Comparison of ENCODE assay signal across 8 cellular contexts in the genomic region with DNA sequence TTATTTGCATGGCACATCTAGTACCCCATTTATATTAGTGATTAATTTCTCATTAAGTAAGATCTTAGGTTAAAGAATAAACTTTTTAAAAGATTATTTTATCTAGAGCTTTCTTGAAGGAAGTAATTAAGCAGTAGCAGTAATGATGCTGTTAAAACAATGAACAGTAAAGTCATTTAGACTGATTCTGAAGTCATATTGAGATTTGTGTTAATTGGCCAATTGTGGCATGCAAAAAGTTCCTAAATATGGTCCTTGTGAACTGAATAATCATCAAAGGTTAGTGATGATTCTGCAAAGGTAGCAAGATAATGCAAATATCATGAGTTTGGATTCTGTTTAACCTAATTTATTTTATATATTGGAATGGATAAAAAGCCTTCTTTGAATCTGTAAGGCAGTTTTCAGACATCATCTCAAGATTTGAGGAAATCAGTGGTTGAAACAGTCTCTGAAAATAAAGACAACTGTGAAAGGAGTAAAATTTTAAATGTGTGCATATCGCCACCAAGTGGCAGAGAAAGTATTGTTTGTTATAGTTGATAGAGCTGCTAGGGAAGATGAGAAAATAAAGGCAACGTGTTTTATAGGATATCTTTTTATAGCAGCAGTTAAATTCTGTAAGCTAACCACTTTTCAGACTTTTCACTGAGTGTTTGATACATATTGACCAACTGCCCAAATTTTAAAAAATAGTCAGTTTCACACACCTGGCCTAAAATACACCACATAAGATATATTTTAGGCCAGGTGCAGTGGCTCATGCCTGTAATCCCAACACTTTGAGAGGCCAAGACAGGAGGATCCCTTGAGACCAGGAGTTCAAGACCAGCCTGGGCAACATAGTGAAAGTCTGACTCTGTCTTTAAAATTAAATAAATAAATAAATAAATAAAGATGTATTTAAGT.
DNase-seq lines count a peak whose midpoint lies in the region; ATAC-seq and TF ChIP-seq lines count a peak whose summit lies in the region.

No MANE protein-coding gene starts in this region.

- in situ Hi-C loops in transverse colon (cut with MboI; ENCODE audit: low pct_ligation_motif_present in 1 of 4, low pct_unique_long_range_greater_than_20kb in 1 of 4, low sequenced_read_pairs in 3 of 4) = loop anchor here in 2 of 4 donors (25.0 kb wide), 3 partner anchors 323 to 423 kb away; no protein-coding TSS in a partner anchor

- H3K4me3 ChIP-seq in breast epithelium (no peak overlapping the region), transverse colon (no peak overlapping the region)

- H3K27me3 ChIP-seq in breast epithelium = no peaks in the 10 kb centered on the region
- no peaks in the 10 kb centered on the region for H3K27me3 ChIP-seq in transverse colon

- H3K4me1 ChIP-seq in breast epithelium (no peaks in the 10 kb centered on the region), transverse colon (peaks cover 0 to 8% (median 1%) of the 10 kb centered on the region in 4 donors)

- TF ChIP-seq POLR2A in breast epithelium (IDR thresholded peaks at IDR 0.05) (no peak), transverse colon (IDR thresholded peaks at IDR 0.05) (no peak)

- peaks cover 3 to 9% of the 10 kb centered on the region in 2 donors for H3K9me3 ChIP-seq in breast epithelium
- peaks cover 4 to 8% of the 10 kb centered on the region in 2 donors for H3K9me3 ChIP-seq in transverse colon

- no peak overlapping the region for H3K27ac ChIP-seq in breast epithelium
- peak overlapping the region in 1 of 4 donors; percentile 17 for H3K27ac ChIP-seq in transverse colon

- no peaks in the 10 kb centered on the region for H3K36me3 ChIP-seq in breast epithelium
- peaks cover 0 to 19% (median 4%) of the 10 kb centered on the region in 4 donors for H3K36me3 ChIP-seq in transverse colon

- WGBS in transverse colon (ENCODE audit: low coverage in 1 of 2), 2 donors = 3 to 8% methylated on average over 2 of the region's 2 CpGs

- intact Hi-C loops in breast epithelium (cut with DNase I; ENCODE audit: low total_unique reads) (no loop called here), transverse colon (cut with DNase I; ENCODE audit: low total_unique reads) (loop anchor here (5.0 to 10.0 kb wide), 2 partner anchors 76 to 383 kb away; no protein-coding TSS in a partner anchor)

- DNase-seq in COR-L47 (lab: John Stamatoyannopoulos, UW) = peak; percentile 41
- DNase-seq in HPDE6-E6E7 (ENCODE audit: extremely low spot score) = peak; percentile 5
- peak; percentile 63 for DNase-seq in NOMO-1 treated with DMSO at 0.1 percent for 48 hours (lab: John Stamatoyannopoulos, UW; ENCODE audit: unreplicated experiment)
- no peak for DNase-seq in breast epithelium (ENCODE audit: low spot score in 2 of 2)
- peak; percentile 62 for DNase-seq in kidney tubule cell (ENCODE audit: low spot score)
- no peak for DNase-seq in transverse colon
- DNase-seq in islet precursor cell = no peak

- TF ChIP-seq CTCF in breast epithelium (IDR thresholded peaks at IDR 0.05) (peak in 2 of 3 donors; percentile 58 to 62), transverse colon (IDR thresholded peaks at IDR 0.05) (peak; percentile 56 to 76 (median 58))

- TF ChIP-seq EP300 in transverse colon (IDR thresholded peaks at IDR 0.05; ENCODE audit: low read depth) = no peak

- ATAC-seq in GM18508 (IDR thresholded peaks at IDR 0.05; ENCODE audit: insufficient read depth, unreplicated experiment) = peak; percentile 65

Comparison
In these comparisons a context has a peak if more than half of its experiments do, and no peak if none do; other contexts are left out.
1. DNase-seq: peak in COR-L47 (single experiment), HPDE6-E6E7 (single experiment), NOMO-1 treated with DMSO at 0.1 percent for 48 hours (single experiment) and kidney tubule cell (single experiment); none in breast epithelium (0 of 2), transverse colon (single experiment) and islet precursor cell (single experiment).